Comparison of ENCODE assay signal across 22 cellular contexts in the genomic region with DNA sequence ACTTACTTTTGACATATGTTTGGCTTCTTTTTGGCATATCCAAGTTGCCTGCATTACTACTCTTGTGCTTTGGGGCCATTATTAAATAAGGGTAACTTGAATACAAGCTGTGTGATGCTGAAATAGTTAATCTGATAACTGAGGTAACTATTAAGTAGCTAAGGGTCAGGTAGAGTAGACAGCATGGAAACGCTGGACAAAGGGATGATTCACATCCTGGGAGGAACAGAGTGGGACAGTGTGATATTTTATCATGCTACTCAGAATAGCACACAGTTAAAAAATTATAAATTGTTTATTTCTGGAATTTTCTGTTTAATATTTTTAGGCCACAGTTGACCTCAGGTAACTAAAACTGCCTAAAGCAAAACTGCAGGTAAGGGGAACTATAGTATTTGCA.
"Had no signal": no experiment of that assay in that cellular context is flagged by ENCODE, and none has a peak within 500 bp of the region (broad histone marks: within the 10 kb centered on the region; RNA-seq: fewer than 3 reads in every experiment).

No MANE protein-coding gene starts in this region.

- ATAC-seq: activated T-cell treated with anti-CD3 and anti-CD28 coated beads, Interleukin-2, amount 50 U/mL, for 72 hours; natural killer cell treated with Interleukin-12 subunit alpha and Interleukin-12 subunit beta and Interleukin-15 and Interleukin-18, amount 100 ng/mL, for 72 hours; right cardiac atrium had no signal

- H3K9me3 Mint-ChIP-seq: activated CD4-positive, alpha-beta T cell treated with anti-CD3 and anti-CD28 coated beads, Interleukin-2, amount 10 ng/mL, durations not matched to agents 24 days and 14 days; activated naive CD8-positive, alpha-beta T cell treated with anti-CD3 and anti-CD28 coated beads for 36 hours; activated T-cell treated with anti-CD3 and anti-CD28 coated beads, Interleukin-2, amount 50 U/mL, for 72 hours; endodermal cell had no signal

- H3K9me3 ChIP-seq: breast epithelium, left ventricle myocardium inferior had no signal

- H3K4me1 ChIP-seq: breast epithelium, left ventricle myocardium inferior had no signal

- H3K27me3 ChIP-seq: breast epithelium, dorsolateral prefrontal cortex, hepatocyte had no signal

- H3K36me3 Mint-ChIP-seq: activated naive CD8-positive, alpha-beta T cell treated with anti-CD3 and anti-CD28 coated beads for 36 hours; natural killer cell treated with Interleukin-12 subunit alpha and Interleukin-12 subunit beta and Interleukin-15 and Interleukin-18, amount 100 ng/mL, for 72 hours had no signal

- H3K36me3 ChIP-seq: breast epithelium, left ventricle myocardium inferior had no signal

- H3K4me1 Mint-ChIP-seq: activated CD4-positive, alpha-beta T cell treated with anti-CD3 and anti-CD28 coated beads, Interleukin-2, amount 10 ng/mL, durations not matched to agents 24 days and 14 days; activated naive CD8-positive, alpha-beta T cell treated with anti-CD3 and anti-CD28 coated beads for 36 hours had no signal

- H2AFZ ChIP-seq: hepatocyte had no signal

- H3K27me3 Mint-ChIP-seq: activated CD4-positive, alpha-beta T cell treated with anti-CD3 and anti-CD28 coated beads, Interleukin-2, amount 10 ng/mL, durations not matched to agents 24 days and 14 days; activated naive CD8-positive, alpha-beta T cell treated with anti-CD3 and anti-CD28 coated beads for 36 hours; natural killer cell treated with Interleukin-12 subunit alpha and Interleukin-12 subunit beta and Interleukin-15 and Interleukin-18, amount 100 ng/mL, for 72 hours had no signal

- H3K27ac Mint-ChIP-seq: activated CD4-positive, alpha-beta T cell treated with anti-CD3 and anti-CD28 coated beads, Interleukin-2, amount 10 ng/mL, durations not matched to agents 24 days and 14 days; activated naive CD8-positive, alpha-beta T cell treated with anti-CD3 and anti-CD28 coated beads for 36 hours; activated T-cell treated with anti-CD3 and anti-CD28 coated beads, Interleukin-2, amount 50 U/mL, for 72 hours; endodermal cell; natural killer cell treated with Interleukin-12 subunit alpha and Interleukin-12 subunit beta and Interleukin-15 and Interleukin-18, amount 100 ng/mL, for 72 hours had no signal

- H3K4me3 Mint-ChIP-seq: activated CD4-positive, alpha-beta T cell treated with anti-CD3 and anti-CD28 coated beads, Interleukin-2, amount 10 ng/mL, durations not matched to agents 24 days and 14 days; activated naive CD8-positive, alpha-beta T cell treated with anti-CD3 and anti-CD28 coated beads for 36 hours; activated T-cell treated with anti-CD3 and anti-CD28 coated beads, Interleukin-2, amount 50 U/mL, for 72 hours; endodermal cell; natural killer cell treated with Interleukin-12 subunit alpha and Interleukin-12 subunit beta and Interleukin-15 and Interleukin-18, amount 100 ng/mL, for 72 hours had no signal

- H3K4me2 ChIP-seq: hepatocyte had no signal

- H3K27ac ChIP-seq: breast epithelium, dorsolateral prefrontal cortex, hepatocyte, left ventricle myocardium inferior had no signal

- H3K4me3 ChIP-seq: breast epithelium, dorsolateral prefrontal cortex, hepatocyte, left ventricle myocardium inferior had no signal

- H3K79me2 ChIP-seq: hepatocyte had no signal

- DNase-seq: activated CD4-positive, alpha-beta T cell treated with anti-CD3 and anti-CD28 coated beads, Interleukin-2, amount 10 ng/mL, durations not matched to agents 24 days and 14 days; activated CD4-positive, CD25-positive, alpha-beta regulatory T cell; activated CD8-positive, alpha-beta memory T cell treated with anti-CD3 and anti-CD28 coated beads, Interleukin-2, amount 50 U/mL, for 48 hours; activated gamma-delta T cell; activated naive CD8-positive, alpha-beta T cell treated with anti-CD3 and anti-CD28 coated beads for 36 hours; activated T-cell treated with anti-CD3 and anti-CD28 coated beads, Interleukin-2, amount 50 U/mL, for 72 hours; anterior cingulate cortex; dorsolateral prefrontal cortex; endodermal cell; left ventricle myocardium inferior; mesenchymal stem cell; nucleus accumbens; right cardiac atrium; small intestine; stimulated activated CD4-positive, alpha-beta T cell treated with anti-CD3 and anti-CD28 coated beads, Interleukin-4, amount 100 ng/mL, for 4 hours; stimulated activated CD8-positive, alpha-beta memory T cell treated with anti-CD3 and anti-CD28 coated beads, Interleukin-4, amount 100 ng/mL, for 48 hours; stimulated activated naive CD4-positive, alpha-beta T cell treated with Interleukin-2 at 50 U/mL for 16 hours; SW 1271; trophoblast cell had no signal
